8 cellular contexts compared by ENCODE assay signal in the genomic region with DNA sequence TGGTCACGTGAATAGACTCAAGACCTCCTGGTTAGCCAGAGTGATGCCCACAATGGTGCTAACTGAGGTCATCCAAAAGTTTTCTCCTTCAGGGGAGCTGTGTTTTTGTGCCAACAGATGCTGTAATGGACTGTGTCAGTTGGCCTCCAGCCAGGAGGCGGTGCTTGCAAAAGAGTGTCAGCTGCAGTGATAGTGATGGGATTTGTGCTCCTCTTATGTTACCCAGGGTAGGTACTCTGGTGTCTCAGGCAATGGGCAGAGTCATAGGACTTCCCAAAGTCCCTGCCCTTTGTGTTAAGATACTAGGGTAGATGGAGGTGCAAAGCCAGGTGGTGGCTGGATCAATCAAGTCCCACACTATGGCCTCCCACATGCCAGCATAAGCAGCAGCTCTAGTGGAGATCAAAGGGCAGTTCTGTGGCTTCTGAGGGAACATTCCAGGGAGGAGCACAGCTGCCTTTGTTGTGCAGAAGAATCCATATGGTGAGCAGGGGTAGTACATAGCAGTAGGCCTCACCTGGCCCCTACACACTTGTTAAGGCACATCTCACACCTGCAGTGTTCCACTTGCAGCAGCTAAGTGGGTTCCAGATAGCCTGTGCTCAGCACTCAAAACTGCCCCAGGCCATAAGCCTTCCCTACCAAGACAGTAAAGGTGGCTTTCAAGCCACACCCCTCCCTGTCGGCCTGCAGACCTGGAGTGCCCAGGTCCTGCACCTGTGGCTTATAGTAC. TPM values are rescaled to one million over a fixed set of nuclear protein-coding genes. Genes with fewer than 3 reads are reported as not detected.
DNase-seq lines count a peak whose midpoint lies in the region; ATAC-seq and TF ChIP-seq lines count a peak whose summit lies in the region.

No MANE protein-coding gene starts in this region.

- intact Hi-C loops in prostate gland (cut with DNase I), result no loop called here

- H2BK5ac ChIP-seq in mesenchymal stem cell (ENCODE audit: low read depth, low read length, poor library complexity, severe bottlenecking), result no peak overlapping the region

- no peak overlapping the region for H4K91ac ChIP-seq in mesenchymal stem cell (ENCODE audit: low read length)

- H3K4me2 ChIP-seq in mesenchymal stem cell (ENCODE audit: low read length, poor library complexity, severe bottlenecking), result no peak overlapping the region

- TF ChIP-seq CTCF in astrocyte of the spinal cord (IDR thresholded peaks at IDR 0.05; ENCODE audit: low read depth, low read length), result no peak
- TF ChIP-seq CTCF in prostate gland (IDR thresholded peaks at IDR 0.05), result no peak

- no peak overlapping the region for H3K4me3 ChIP-seq in astrocyte of the spinal cord (ENCODE audit: low read depth, low read length)
- no peak overlapping the region for H3K4me3 ChIP-seq in mesenchymal stem cell (ENCODE audit: insufficient read depth in 1 of 2, low read depth in 1 of 2, low read length in 2 of 2)
- no peak overlapping the region for H3K4me3 ChIP-seq in prostate gland

- no peak overlapping the region for H2BK15ac ChIP-seq in mesenchymal stem cell (ENCODE audit: low read depth, poor library complexity, severe bottlenecking)

- H4K8ac ChIP-seq in mesenchymal stem cell (ENCODE audit: low read length), result no peak overlapping the region

- no peak overlapping the region for H3K4ac ChIP-seq in mesenchymal stem cell (ENCODE audit: low read depth in 1 of 2, low read length in 2 of 2)

- in situ Hi-C loops in astrocyte of the spinal cord (cut with HindIII; ENCODE audit: low sequenced_read_pairs), result no loop called here

- H3K4me1 ChIP-seq in mesenchymal stem cell (ENCODE audit: control insufficient read depth, insufficient read depth, low read depth, low read length) (peaks cover 9% of the 10 kb centered on the region), prostate gland (replicated peaks) (no peaks in the 10 kb centered on the region)

- H2AFZ ChIP-seq in mesenchymal stem cell (ENCODE audit: low read depth, low read length), result no peak overlapping the region

- no peak overlapping the region for H3K9ac ChIP-seq in mesenchymal stem cell (ENCODE audit: low read length)

- H2BK12ac ChIP-seq in mesenchymal stem cell (ENCODE audit: low read length in 2 of 2), result no peak overlapping the region

- H3K27me3 ChIP-seq in mesenchymal stem cell (ENCODE audit: control insufficient read depth in 1 of 2, insufficient read depth in 1 of 2, low read length in 2 of 2) (no peaks in the 10 kb centered on the region), prostate gland (replicated peaks; ENCODE audit: insufficient read depth) (no peaks in the 10 kb centered on the region)

- H3K27ac ChIP-seq in mesenchymal stem cell (ENCODE audit: low read length, poor library complexity, severe bottlenecking) (peak overlapping the region; percentile 7), prostate gland (no peak overlapping the region)

- TF ChIP-seq POLR2A in prostate gland (IDR thresholded peaks at IDR 0.05), result no peak

- no peak overlapping the region for H3K23ac ChIP-seq in mesenchymal stem cell (ENCODE audit: low read length in 2 of 2)

- peak overlapping the region in 1 of 2 experiments; percentile 28 for H3K18ac ChIP-seq in mesenchymal stem cell (ENCODE audit: low read depth in 1 of 2, low read length in 2 of 2)

- no peak overlapping the region for H2BK120ac ChIP-seq in mesenchymal stem cell (ENCODE audit: low read depth, low read length)

- H2AK5ac ChIP-seq in mesenchymal stem cell (ENCODE audit: low read length, severe bottlenecking), result no peak overlapping the region

- H3K36me3 ChIP-seq in mesenchymal stem cell (ENCODE audit: control insufficient read depth in 1 of 2, insufficient read depth in 2 of 2, low read depth in 1 of 2, low read length in 2 of 2) (no peaks in the 10 kb centered on the region), prostate gland (no peaks in the 10 kb centered on the region)

- 83% methylated on average over 3 of the region's 3 CpGs for WGBS in mesenchymal stem cell
- 86% methylated on average over 3 of the region's 3 CpGs for WGBS in prostate gland

- DNase-seq in ELF-1 (ENCODE audit: low read depth, low spot score) (peak; percentile 74), NCI-H1105 treated with DMSO at 0.1 percent for 48 hours (lab: John Stamatoyannopoulos, UW) (peak; percentile 52), astrocyte of the spinal cord (ENCODE audit: low read depth, low spot score) (peak; percentile 43), mesenchymal stem cell (peak; percentile 50), NCI-H128 (lab: John Stamatoyannopoulos, UW; ENCODE audit: unreplicated experiment) (no peak), prostate gland (ENCODE audit: low spot score) (no peak)

- H3K14ac ChIP-seq in mesenchymal stem cell (ENCODE audit: low read length in 2 of 2), result no peak overlapping the region

- ATAC-seq in HG03159 (IDR thresholded peaks at IDR 0.05; ENCODE audit: unreplicated experiment) (no peak), GM21447 (IDR thresholded peaks at IDR 0.05; ENCODE audit: unreplicated experiment) (no peak)

- H3K9me3 ChIP-seq in mesenchymal stem cell (ENCODE audit: control insufficient read depth, low read length) (no peaks in the 10 kb centered on the region), prostate gland (no peaks in the 10 kb centered on the region)

- no peaks in the 10 kb centered on the region for H3K79me1 ChIP-seq in mesenchymal stem cell (replicated peaks; ENCODE audit: low read length, poor library complexity, severe bottlenecking)

RNA-seq across cellular contexts. Expression of gene FANCF, which starts 9.4 kb away (rescaled TPM):
- 6.6 TPM for polyA plus RNA-seq in mesenchymal stem cell (2013, experiment 1 of 2)
- polyA plus RNA-seq in mesenchymal stem cell (2013, experiment 2 of 2), result 6.6 TPM
- 10 to 100 TPM; 13.1 to 26.0 TPM for total RNA-seq in prostate gland

RNA-seq across cellular contexts. Expression of gene GAS2, which starts 31.3 kb away (rescaled TPM):
- 0.99 TPM for polyA plus RNA-seq in mesenchymal stem cell (2013, experiment 1 of 2)
- polyA plus RNA-seq in mesenchymal stem cell (2013, experiment 2 of 2), result 0.67 TPM
- total RNA-seq in prostate gland, result 1 to 10 TPM; 4.2 to 7.0 TPM

Comparison
In these comparisons a context has a peak if more than half of its experiments do, and no peak if none do; other contexts are left out.
1. DNase-seq: peak in ELF-1 (single experiment), NCI-H1105 treated with DMSO at 0.1 percent for 48 hours (single experiment), astrocyte of the spinal cord (single experiment) and mesenchymal stem cell (single experiment); none in NCI-H128 (single experiment) and prostate gland (single experiment).